29 cellular contexts compared by ENCODE assay signal in the genomic region with DNA sequence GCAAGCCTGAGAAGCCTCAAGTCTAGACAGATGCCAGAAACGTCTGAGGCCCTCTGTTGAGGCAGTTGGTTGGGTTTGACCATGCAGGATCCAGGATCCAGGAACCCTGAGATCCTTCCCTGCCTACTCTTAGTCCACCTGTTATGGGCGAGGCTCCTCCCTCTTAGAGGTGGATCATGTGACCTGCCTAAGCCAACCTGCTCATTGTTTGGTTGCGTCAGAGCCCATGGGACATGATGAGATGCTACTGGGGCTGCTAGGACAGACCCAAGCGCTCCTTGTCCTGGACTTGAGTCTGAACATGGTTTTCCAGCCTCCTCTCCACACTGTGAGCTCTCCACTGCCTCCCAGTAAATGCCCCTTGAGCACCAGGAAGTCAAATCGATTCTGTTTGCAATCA. TPM values are rescaled to one million over a fixed set of nuclear protein-coding genes. Genes with fewer than 3 reads are reported as not detected.
"Had no signal": no experiment of that assay in that cellular context is flagged by ENCODE, and none has a peak within 500 bp of the region (broad histone marks: within the 10 kb centered on the region; RNA-seq: fewer than 3 reads in every experiment).

No MANE protein-coding gene starts in this region.

- H3K9me3 Mint-ChIP-seq: activated CD8-positive, alpha-beta T cell treated with anti-CD3 and anti-CD28 coated beads for 36 hours; activated naive CD4-positive, alpha-beta T cell treated with anti-CD3 and anti-CD28 coated beads, Interleukin-2, amount 50 U/mL, for 24 hours; activated naive CD8-positive, alpha-beta T cell treated with anti-CD3 and anti-CD28 coated beads, Interleukin-2, amount 50 U/mL, for 24 hours; activated T-cell treated with anti-CD3 and anti-CD28 coated beads, Interleukin-2, amount 50 U/mL, for 4 hours; activated T-helper 17 cell treated with anti-CD3 and anti-CD28 coated beads, Interleukin-2, amount 50 U/mL, for 72 hours; effector memory CD8-positive, alpha-beta T cell had no signal

- H3K4me1 ChIP-seq: gastroesophageal sphincter, parathyroid adenoma, right atrium auricular region, tibial artery, upper lobe of right lung had no signal

- ATAC-seq: activated CD8-positive, alpha-beta T cell treated with anti-CD3 and anti-CD28 coated beads for 36 hours; activated naive CD8-positive, alpha-beta T cell treated with anti-CD3 and anti-CD28 coated beads, Interleukin-2, amount 50 U/mL, for 24 hours; activated T-cell treated with anti-CD3 and anti-CD28 coated beads, Interleukin-2, amount 50 U/mL, for 4 hours; activated T-helper 17 cell treated with anti-CD3 and anti-CD28 coated beads, Interleukin-2, amount 50 U/mL, for 72 hours; effector memory CD8-positive, alpha-beta T cell; gastroesophageal sphincter; left cardiac atrium; left ventricle myocardium superior; stimulated activated naive B cell treated with anti-CD40 and anti-IgM and Interleukin-4, amounts not matched to agents 10 μg/mL and 1 μg/mL and 100 μg/mL, for 72 hours; upper lobe of right lung had no signal

- H3K27ac ChIP-seq: gastroesophageal sphincter, parathyroid adenoma, right atrium auricular region, suprapubic skin, tibial artery, upper lobe of right lung had no signal

- H3K36me3 ChIP-seq: gastroesophageal sphincter, right atrium auricular region, suprapubic skin, tibial artery, upper lobe of right lung had no signal

- H2AFZ ChIP-seq: parathyroid adenoma had no signal

- H3K79me2 ChIP-seq: parathyroid adenoma had no signal

- H3K4me3 Mint-ChIP-seq: activated CD8-positive, alpha-beta T cell treated with anti-CD3 and anti-CD28 coated beads for 36 hours; activated naive CD4-positive, alpha-beta T cell treated with anti-CD3 and anti-CD28 coated beads, Interleukin-2, amount 50 U/mL, for 24 hours; activated naive CD8-positive, alpha-beta T cell treated with anti-CD3 and anti-CD28 coated beads, Interleukin-2, amount 50 U/mL, for 24 hours; activated T-cell treated with anti-CD3 and anti-CD28 coated beads, Interleukin-2, amount 50 U/mL, for 4 hours; activated T-helper 17 cell treated with anti-CD3 and anti-CD28 coated beads, Interleukin-2, amount 50 U/mL, for 72 hours; effector memory CD8-positive, alpha-beta T cell; nephron progenitor cell; stimulated activated naive B cell treated with anti-CD40 and anti-IgM and Interleukin-4, amounts not matched to agents 10 μg/mL and 1 μg/mL and 100 μg/mL, for 72 hours had no signal

- H3K9ac ChIP-seq: parathyroid adenoma had no signal

- DNase-seq: activated CD4-positive, alpha-beta T cell treated with anti-CD3 and anti-CD28 coated beads for 1 hour; activated CD4-positive, alpha-beta T cell treated with anti-CD3 and anti-CD28 coated beads, Interleukin-2, amount 50 U/mL, for 1 hour; activated CD8-positive, alpha-beta T cell treated with anti-CD3 and anti-CD28 coated beads for 36 hours; activated naive CD8-positive, alpha-beta T cell treated with anti-CD3 and anti-CD28 coated beads, Interleukin-2, amount 50 U/mL, for 24 hours; activated T-cell treated with anti-CD3 and anti-CD28 coated beads, Interleukin-2, amount 50 U/mL, for 4 hours; amygdala; caudate nucleus; cortex of kidney; effector memory CD8-positive, alpha-beta T cell; hippocampal formation; left cardiac atrium; left ventricle myocardium superior; naive B cell; nephron progenitor cell; nucleus accumbens; stimulated activated CD4-positive, alpha-beta T cell treated with anti-CD3 and anti-CD28 coated beads, Interleukin-15, amount 100 ng/mL, for 24 hours; stimulated activated CD4-positive, alpha-beta T cell treated with anti-CD3 and anti-CD28 coated beads, Interleukin-2, amount 100 ng/mL, for 24 hours; stimulated activated naive B cell treated with anti-CD40 and anti-IgM and Interleukin-4, amounts not matched to agents 10 μg/mL and 1 μg/mL and 100 μg/mL, for 72 hours; tibial artery; upper lobe of right lung had no signal

- H3K27ac Mint-ChIP-seq: activated CD8-positive, alpha-beta T cell treated with anti-CD3 and anti-CD28 coated beads for 36 hours; activated naive CD4-positive, alpha-beta T cell treated with anti-CD3 and anti-CD28 coated beads, Interleukin-2, amount 50 U/mL, for 24 hours; activated naive CD8-positive, alpha-beta T cell treated with anti-CD3 and anti-CD28 coated beads, Interleukin-2, amount 50 U/mL, for 24 hours; activated T-helper 17 cell treated with anti-CD3 and anti-CD28 coated beads, Interleukin-2, amount 50 U/mL, for 72 hours; effector memory CD8-positive, alpha-beta T cell; nephron progenitor cell; stimulated activated naive B cell treated with anti-CD40 and anti-IgM and Interleukin-4, amounts not matched to agents 10 μg/mL and 1 μg/mL and 100 μg/mL, for 72 hours had no signal

- H3K36me3 Mint-ChIP-seq: activated naive CD4-positive, alpha-beta T cell treated with anti-CD3 and anti-CD28 coated beads, Interleukin-2, amount 50 U/mL, for 24 hours had no signal

- H3K4me3 ChIP-seq: gastroesophageal sphincter, right atrium auricular region, suprapubic skin, tibial artery, upper lobe of right lung had no signal

- H3K27me3 Mint-ChIP-seq: activated naive CD4-positive, alpha-beta T cell treated with anti-CD3 and anti-CD28 coated beads, Interleukin-2, amount 50 U/mL, for 24 hours had no signal

- FAIRE-seq: endothelial cell of umbilical vein, keratinocyte had no signal

- H3K9me3 ChIP-seq: gastroesophageal sphincter, suprapubic skin, tibial artery, upper lobe of right lung had no signal

- H3K27me3 ChIP-seq: gastroesophageal sphincter, right atrium auricular region, suprapubic skin, upper lobe of right lung had no signal

RNA-seq across cellular contexts. Expression of gene WNT4, which starts 31.5 kb away (rescaled TPM):
- total RNA-seq: activated CD8-positive, alpha-beta T cell treated with anti-CD3 and anti-CD28 coated beads for 36 hours; activated T-cell treated with anti-CD3 and anti-CD28 coated beads, Interleukin-2, amount 50 U/mL, for 4 hours; activated T-helper 17 cell treated with anti-CD3 and anti-CD28 coated beads, Interleukin-2, amount 50 U/mL, for 72 hours; endothelial cell of umbilical vein had no signal
- polyA plus RNA-seq: fibroblast of lung had no signal
